22 cellular contexts compared by ENCODE assay signal in genomic region chr15:101531170-101531569, GRCh38. TPM values are rescaled to one million over a fixed set of nuclear protein-coding genes. Genes with fewer than 3 reads are reported as not detected.
DNase-seq lines count a peak whose midpoint lies in the region; ATAC-seq and TF ChIP-seq lines count a peak whose summit lies in the region.
"Had no signal": no experiment of that assay in that cellular context is flagged by ENCODE, and none has a peak within 500 bp of the region (broad histone marks: within the 10 kb centered on the region; RNA-seq: fewer than 3 reads in every experiment).

No MANE protein-coding gene starts in this region.

- H3K27ac Mint-ChIP-seq in osteocyte (ENCODE audit: unreplicated experiment): no peak overlapping the region
- H3K27ac Mint-ChIP-seq in activated naive CD4-positive, alpha-beta T cell treated with anti-CD3 and anti-CD28 coated beads, Interleukin-2, amount 50 U/mL, for 72 hours: no peak overlapping the region
- H3K27ac Mint-ChIP-seq: CD8-positive, alpha-beta T cell had no signal

- peaks cover 6% of the 10 kb centered on the region for H3K27me3 Mint-ChIP-seq in osteocyte (ENCODE audit: unreplicated experiment)

- H3F3A ChIP-seq in PC-9 (ENCODE audit: insufficient read depth, low read depth): peaks cover 25% of the 10 kb centered on the region; the same call in 1 of the 2 replicates

- H3K27me3 ChIP-seq in H7 (ENCODE audit: control insufficient read depth, insufficient read depth, low read length) (no peaks in the 10 kb centered on the region), PC-9 (ENCODE audit: insufficient read depth, low read depth) (no peaks in the 10 kb centered on the region), liver (ENCODE audit: control insufficient read depth in 4 of 4, insufficient read depth in 4 of 4, low read length in 3 of 4) (no peaks in the 10 kb centered on the region)
- H3K27me3 ChIP-seq: SJSA1 had no signal

- H3K36me3 ChIP-seq in H7 (replicated peaks; ENCODE audit: control insufficient read depth, insufficient read depth, low read length) (no peaks in the 10 kb centered on the region), PC-9 (ENCODE audit: low read depth) (no peaks in the 10 kb centered on the region), liver (ENCODE audit: control insufficient read depth in 4 of 4, insufficient read depth in 3 of 4, low read depth in 1 of 4, low read length in 3 of 4) (no peaks in the 10 kb centered on the region)
- H3K36me3 ChIP-seq: SJSA1 had no signal

- no peaks in the 10 kb centered on the region for H3K36me3 Mint-ChIP-seq in osteocyte (ENCODE audit: unreplicated experiment)
- H3K36me3 Mint-ChIP-seq in activated naive CD4-positive, alpha-beta T cell treated with anti-CD3 and anti-CD28 coated beads, Interleukin-2, amount 50 U/mL, for 72 hours: no peaks in the 10 kb centered on the region
- H3K36me3 Mint-ChIP-seq: CD8-positive, alpha-beta T cell had no signal

- H3K27ac ChIP-seq in PC-9: 0 out of 2 replicates have a peak overlapping the region, but pooled peaks have one; percentile 45
- H3K27ac ChIP-seq in liver (ENCODE audit: low read depth in 1 of 2, low read length in 2 of 2): peak overlapping the region; percentile 96 to 99
- H3K27ac ChIP-seq: SJSA1 had no signal

- no peaks in the 10 kb centered on the region for H3K9me2 ChIP-seq in PC-9 (ENCODE audit: insufficient read depth)

- H3K9ac ChIP-seq in liver (ENCODE audit: low read depth in 1 of 2, low read length in 2 of 2): peak overlapping the region; percentile 5 to 39

- intact Hi-C loops in PC-9 (cut with micrococcal nuclease; ENCODE audit: unreplicated experiment): no loop called here

- H3K4me1 ChIP-seq in PC-9 (replicated peaks; ENCODE audit: insufficient read depth) (peaks cover 25% of the 10 kb centered on the region), liver (ENCODE audit: control insufficient read depth in 4 of 4, insufficient read depth in 4 of 4, low read length in 3 of 4) (peaks cover 11 to 47% (median 27%) of the 10 kb centered on the region in 4 donors)

- H3K4me2 ChIP-seq in PC-9: peak overlapping the region; percentile 50; the same call in 1 of the 2 replicates

- DNase-seq in H7 (peak; percentile 30), PC-9 (no peak), osteocyte (ENCODE audit: extremely low spot score, unreplicated experiment) (peak; percentile 76), NCI-H187 (lab: John Stamatoyannopoulos, UW) (no peak), NOMO-1 treated with dmso at 0.1 percent for 144 hours (lab: John Stamatoyannopoulos, UW; ENCODE audit: unreplicated experiment) (no peak)
- DNase-seq in activated naive CD4-positive, alpha-beta T cell treated with anti-CD3 and anti-CD28 coated beads, Interleukin-2, amount 50 U/mL, for 72 hours (ENCODE audit: low spot score in 2 of 2): no peak
- DNase-seq: ACHN; C1 segment of cervical spinal cord; CD8-positive, alpha-beta T cell; GDM1; GOT3; KG1; NCI-H1092 treated with DMSO at 0.1 percent for 48 hours; NCI-H1436 treated with DMSO at 0.1 percent for 48 hours; NCI-H2029; NCI-H226; NCI-H510A treated with DMSO at 0.1 percent for 48 hours; NCI-H774; OCI-M1 had no signal

- no peaks in the 10 kb centered on the region for H4K20me1 ChIP-seq in PC-9 (ENCODE audit: insufficient read depth)

- no peak overlapping the region for H3K4me3 Mint-ChIP-seq in osteocyte (ENCODE audit: unreplicated experiment)
- H3K4me3 Mint-ChIP-seq: CD8-positive, alpha-beta T cell had no signal

- 47% methylated on average over 13 of the region's 13 CpGs for WGBS in liver

- peaks cover 5% of the 10 kb centered on the region for H3K4me1 Mint-ChIP-seq in osteocyte (ENCODE audit: unreplicated experiment)

- POLR2A ChIA-PET in PC-9 (lab: Charles Lee; ENCODE audit: unreplicated experiment): no interaction called here

- CTCF ChIA-PET in PC-9 (lab: Charles Lee): no interaction called here

- no peak overlapping the region for H2AFZ ChIP-seq in PC-9

- BruUV-seq in PC-9 (replicated peaks; lab: Mats Ljungman, UMichigan): no TSS peak

- H3K9me3 ChIP-seq in PC-9 (ENCODE audit: insufficient read depth, low read depth): no peaks in the 10 kb centered on the region
- H3K9me3 ChIP-seq in liver (ENCODE audit: control insufficient read depth in 4 of 4, low read length in 3 of 4): no peaks in the 10 kb centered on the region
- H3K9me3 ChIP-seq: SJSA1 had no signal

- ATAC-seq in activated naive CD4-positive, alpha-beta T cell treated with anti-CD3 and anti-CD28 coated beads, Interleukin-2, amount 50 U/mL, for 72 hours: no peak
- ATAC-seq: CD8-positive, alpha-beta T cell; Right ventricle myocardium inferior had no signal

- H3K9me3 Mint-ChIP-seq in osteocyte (ENCODE audit: unreplicated experiment): no peaks in the 10 kb centered on the region
- no peaks in the 10 kb centered on the region for H3K9me3 Mint-ChIP-seq in activated naive CD4-positive, alpha-beta T cell treated with anti-CD3 and anti-CD28 coated beads, Interleukin-2, amount 50 U/mL, for 72 hours
- H3K9me3 Mint-ChIP-seq: CD8-positive, alpha-beta T cell had no signal

- H3K79me2 ChIP-seq in PC-9 (ENCODE audit: low read depth): no peaks in the 10 kb centered on the region

- TF ChIP-seq RAD21 in liver (IDR thresholded peaks at IDR 0.05): peak; percentile 39 to 48

- TF ChIP-seq CTCF in PC-9 (conservative IDR thresholded peaks at IDR 0.05): no peak
- no peak for TF ChIP-seq CTCF in liver (IDR thresholded peaks at IDR 0.05; ENCODE audit: low read depth, low read length, missing input control)
- no peak for TF ChIP-seq CTCF in osteocyte (IDR thresholded peaks at IDR 0.05)

- H3K4me3 ChIP-seq in H7 (ENCODE audit: insufficient read depth, low read depth, low read length) (no peak overlapping the region), PC-9 (no peak overlapping the region), liver (ENCODE audit: low read depth in 1 of 3, low read length in 3 of 3) (no peak overlapping the region)
- H3K4me3 ChIP-seq: SJSA1 had no signal

TF ChIP-seq in liver, 16 proteins besides CTCF, POLR2A, EP300 and RAD21 (continues in another document):
- TF ChIP-seq EGR1 (IDR thresholded peaks at IDR 0.05; ENCODE audit: low read depth in 2 of 2): peak in 1 of 2 donors; percentile 17
- TF ChIP-seq RXRA (IDR thresholded peaks at IDR 0.05): peak; percentile 52 to 93
- TF ChIP-seq HNF4A (conservative IDR thresholded peaks at IDR 0.05): peak; percentile 91 to 97
- TF ChIP-seq ATF3 (IDR thresholded peaks at IDR 0.05): no peak
- TF ChIP-seq FOXA1 (IDR thresholded peaks at IDR 0.05): peak; percentile 18
- no peak for TF ChIP-seq GABPA (IDR thresholded peaks at IDR 0.05 in 1 of 2, conservative IDR thresholded peaks at IDR 0.05 in 1 of 2)
- peak; percentile 76 for TF ChIP-seq REST (IDR thresholded peaks at IDR 0.05)
- no peak for TF ChIP-seq TAF1 (conservative IDR thresholded peaks at IDR 0.05)
- peak in 1 of 2 donors; percentile 35 for TF ChIP-seq JUND (IDR thresholded peaks at IDR 0.05)
- TF ChIP-seq YY1 (IDR thresholded peaks at IDR 0.05): peak; percentile 38
- peak; percentile 53 for TF ChIP-seq FOXA2 (IDR thresholded peaks at IDR 0.05)
- peak; percentile 72 for TF ChIP-seq HNF4G (IDR thresholded peaks at IDR 0.05)
- no peak for TF ChIP-seq NR2F2 (IDR thresholded peaks at IDR 0.05)
- TF ChIP-seq ZBTB33 (IDR thresholded peaks at IDR 0.05): no peak

RNA-seq across cellular contexts. Expression of gene PCSK6, which starts 41.7 kb away (rescaled TPM):
- total RNA-seq in H7 (2014; rRNA removed; shearing (Covaris generic)): 3.9 and 4.7 TPM in 2 replicates
- total RNA-seq in PC-9 (2021) (26.3 and 27.2 TPM in 2 replicates), liver (100 to 1,000 TPM; 124 to 398 TPM), osteocyte (0.43 and 0.55 TPM in 2 replicates)
- 100 to 1,000 TPM in 1 of 2 donors, 10 to 100 TPM in 1; 94.8 to 212 TPM for polyA plus RNA-seq in liver
- 1 to 10 TPM in 1 of 2 donors, under 1 TPM in 1; 0.61 to 2.1 TPM for total RNA-seq in activated naive CD4-positive, alpha-beta T cell treated with anti-CD3 and anti-CD28 coated beads, Interleukin-2, amount 50 U/mL, for 72 hours

Comparison
In these comparisons a context has a peak if more than half of its experiments do, and no peak if none do; other contexts are left out.
1. DNase-seq: peak in H7 (single experiment) and osteocyte (single experiment); none in PC-9 (0 of 2), NCI-H187 (0 of 2), NOMO-1 treated with dmso at 0.1 percent for 144 hours (single experiment) and activated naive CD4-positive, alpha-beta T cell treated with anti-CD3 and anti-CD28 coated beads, Interleukin-2, amount 50 U/mL, for 72 hours (0 of 2).